In the genomic region with DNA sequence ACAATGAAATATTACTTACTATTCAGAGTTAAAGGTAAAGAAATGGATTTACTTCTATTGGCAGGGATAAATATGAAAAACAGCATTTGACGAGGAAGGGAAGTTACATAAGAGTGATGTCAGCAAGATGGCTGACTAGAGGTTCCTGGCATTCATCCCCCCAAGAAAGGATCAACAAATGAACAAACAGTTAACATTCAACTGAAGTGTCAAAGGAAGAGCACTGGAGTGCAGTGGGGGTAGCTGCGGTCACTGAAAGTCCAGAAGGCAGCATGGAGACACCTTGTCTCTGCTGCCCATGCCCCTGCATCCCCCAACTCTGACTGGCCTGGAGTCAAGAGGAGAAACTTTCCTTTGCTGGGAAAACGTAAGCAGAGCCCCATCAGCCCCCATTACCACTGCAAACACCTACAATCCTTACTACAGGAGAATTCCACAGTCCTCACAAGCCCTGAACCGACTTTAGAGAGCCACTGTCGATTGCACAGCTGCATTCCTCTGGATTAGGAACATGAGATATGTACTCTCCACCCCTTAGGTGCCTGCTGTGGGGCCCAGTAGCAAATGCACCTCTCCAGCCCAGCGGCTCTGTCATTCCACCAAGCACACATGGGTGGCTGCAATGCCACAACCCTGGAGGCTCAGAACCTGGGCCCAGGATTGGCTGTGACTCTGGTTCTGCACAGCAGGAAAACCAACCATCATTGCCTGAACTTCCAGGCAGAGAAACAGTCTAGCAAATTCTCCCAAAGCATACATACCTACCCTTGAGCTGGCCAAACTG, we compare ENCODE assay signal across 19 cellular contexts.
A peak's percentile ranks its signal among the peaks of the same experiment; 100 is the strongest.
DNase-seq lines count a peak whose midpoint lies in the region; ATAC-seq, FAIRE-seq and TF ChIP-seq lines count a peak whose summit lies in the region.
"Had no signal": no experiment of that assay in that cellular context is flagged by ENCODE, and none has a peak within 500 bp of the region (broad histone marks: within the 10 kb centered on the region; RNA-seq: fewer than 3 reads in every experiment).

No MANE protein-coding gene starts in this region.

- H3K4me3 Mint-ChIP-seq in Caco-2 (ENCODE audit: unreplicated experiment) = peak overlapping the region; percentile 8
- no peak overlapping the region for H3K4me3 Mint-ChIP-seq in astrocyte (ENCODE audit: unreplicated experiment)
- H3K4me3 Mint-ChIP-seq in neural progenitor cell = no peak overlapping the region
- H3K4me3 Mint-ChIP-seq: CD4-positive, alpha-beta memory T cell had no signal

- H3K27me3 Mint-ChIP-seq in Caco-2 (ENCODE audit: insufficient read depth, unreplicated experiment) (no peaks in the 10 kb centered on the region), astrocyte (ENCODE audit: low read depth, unreplicated experiment) (no peaks in the 10 kb centered on the region), neural progenitor cell (ENCODE audit: insufficient read depth, low read depth) (peaks cover 2% of the 10 kb centered on the region)

- H3K4me1 Mint-ChIP-seq in Caco-2 (ENCODE audit: low read depth, unreplicated experiment) (no peaks in the 10 kb centered on the region), astrocyte (ENCODE audit: low read depth, unreplicated experiment) (no peaks in the 10 kb centered on the region), neural progenitor cell (no peaks in the 10 kb centered on the region)

- TF ChIP-seq CTCF in Caco-2 (IDR thresholded peaks at IDR 0.05; ENCODE audit: insufficient read depth in 1 of 2, low read depth in 1 of 2, low read length in 1 of 2, severe bottlenecking in 1 of 2, unreplicated experiment in 1 of 2) (no peak), astrocyte (IDR thresholded peaks at IDR 0.05; ENCODE audit: insufficient read depth, low read depth, low read length) (no peak), neural progenitor cell (IDR thresholded peaks at IDR 0.05) (no peak)

- H3K36me3 ChIP-seq in Caco-2 (ENCODE audit: control insufficient read depth, insufficient read depth, low read length) (no peaks in the 10 kb centered on the region), astrocyte (ENCODE audit: insufficient read depth, low read length) (peaks cover 52% of the 10 kb centered on the region), neural progenitor cell (peaks cover 30% of the 10 kb centered on the region)

- peaks cover 44% of the 10 kb centered on the region for H3F3A ChIP-seq in neural progenitor cell (ENCODE audit: low read depth)

- H3K27me3 ChIP-seq in Caco-2 (replicated peaks; ENCODE audit: control insufficient read depth, insufficient read depth, low read length) = no peaks in the 10 kb centered on the region
- no peaks in the 10 kb centered on the region for H3K27me3 ChIP-seq in astrocyte (ENCODE audit: insufficient read depth, low read length)
- H3K27me3 ChIP-seq in neural progenitor cell = no peaks in the 10 kb centered on the region

- H3K9ac ChIP-seq in astrocyte (ENCODE audit: low read length) = no peak overlapping the region
- H3K9ac ChIP-seq in neural progenitor cell = no peak overlapping the region

- no peaks in the 10 kb centered on the region for H3K4me1 ChIP-seq in Caco-2
- H3K4me1 ChIP-seq in astrocyte (ENCODE audit: insufficient read depth, low read length) = no peaks in the 10 kb centered on the region
- H3K4me1 ChIP-seq in neural progenitor cell = peaks cover 7% of the 10 kb centered on the region

- H3K4me3 ChIP-seq in Caco-2 (ENCODE audit: low read depth, low read length) (no peak overlapping the region), astrocyte (ENCODE audit: insufficient read depth, low read depth, low read length) (no peak overlapping the region), neural progenitor cell (no peak overlapping the region)
- H3K4me3 ChIP-seq: GM12878 had no signal

- peaks cover 8% of the 10 kb centered on the region; the same call in 1 of the 2 replicates for H3K9me3 ChIP-seq in Caco-2
- peaks cover 15% of the 10 kb centered on the region for H3K9me3 ChIP-seq in astrocyte (ENCODE audit: insufficient read depth, low read depth, low read length)
- H3K9me3 ChIP-seq in neural progenitor cell (ENCODE audit: low read depth) = peaks cover 17% of the 10 kb centered on the region

- CTCF ChIA-PET in Caco-2 (lab: Charles Lee) = no interaction called here

- intact Hi-C loops in Caco-2 (cut with micrococcal nuclease; ENCODE audit: unreplicated experiment) (no loop called here), left cardiac atrium (cut with DNase I) (no loop called here)

- peaks cover 17% of the 10 kb centered on the region for H4K20me1 ChIP-seq in astrocyte (ENCODE audit: insufficient read depth, low read length)
- no peaks in the 10 kb centered on the region for H4K20me1 ChIP-seq in neural progenitor cell (ENCODE audit: low read depth)

- POLR2A ChIA-PET in Caco-2 (lab: Charles Lee) = no interaction called here

- H3K27ac ChIP-seq in astrocyte (ENCODE audit: low read depth, low read length) = no peak overlapping the region
- H3K27ac ChIP-seq in neural progenitor cell = peak overlapping the region; percentile 30

- no peaks in the 10 kb centered on the region for H3K79me2 ChIP-seq in astrocyte (ENCODE audit: insufficient read depth, low read length)
- no peaks in the 10 kb centered on the region for H3K79me2 ChIP-seq in neural progenitor cell (ENCODE audit: low read depth)

- H2AFZ ChIP-seq in astrocyte (ENCODE audit: low read depth, low read length) (no peak overlapping the region), neural progenitor cell (replicated peaks) (no peak overlapping the region)

- ATAC-seq in left cardiac atrium (peak; percentile 9 to 27), HG03565 (IDR thresholded peaks at IDR 0.05; ENCODE audit: unreplicated experiment) (no peak)
- ATAC-seq: GM12878 had no signal

- DNase-seq in Caco-2 (peak in 1 of 2 experiments; percentile 41), astrocyte (ENCODE audit: low read depth) (no peak), left cardiac atrium (no peak), neural progenitor cell (ENCODE audit: low spot score) (no peak), OCI-M2 (lab: John Stamatoyannopoulos, UW; ENCODE audit: unreplicated experiment) (no peak)
- DNase-seq in activated CD4-positive, alpha-beta T cell treated with anti-CD3 and anti-CD28 coated beads for 48 hours = no peak
- no peak for DNase-seq in activated CD4-positive, CD25-positive, alpha-beta regulatory T cell treated with anti-CD3 and anti-CD28 coated beads, Interleukin-2, amount 50 U/mL, for 72 hours
- DNase-seq: CD4-positive, alpha-beta memory T cell; DMS79 treated with DMSO at 0.1 percent for 48 hours; GDM1; H7; KG1; NCI-H1436 treated with DMSO at 0.1 percent for 48 hours; NCI-H2029 treated with DMSO at 0.1 percent for 48 hours; NCI-H82; SIG-M5 had no signal

- H3K4me2 ChIP-seq in astrocyte (ENCODE audit: low read length) = no peak overlapping the region
- H3K4me2 ChIP-seq in neural progenitor cell = no peak overlapping the region

- H3K36me3 Mint-ChIP-seq in Caco-2 (ENCODE audit: insufficient read depth, unreplicated experiment) (peaks cover 19% of the 10 kb centered on the region), astrocyte (ENCODE audit: low read depth, unreplicated experiment) (peaks cover 21% of the 10 kb centered on the region), neural progenitor cell (peaks cover 59% of the 10 kb centered on the region)

- no TSS peak for BruUV-seq in Caco-2 (replicated peaks; lab: Mats Ljungman, UMichigan)

- no peak for FAIRE-seq in astrocyte (lab: Jason Lieb, UNC)
- FAIRE-seq: GM12878, RCC 7860 had no signal

- peaks cover 29% of the 10 kb centered on the region for H3K9me3 Mint-ChIP-seq in Caco-2 (ENCODE audit: unreplicated experiment)
- peaks cover 8% of the 10 kb centered on the region for H3K9me3 Mint-ChIP-seq in astrocyte (ENCODE audit: unreplicated experiment)
- H3K9me3 Mint-ChIP-seq in neural progenitor cell = peaks cover 44% of the 10 kb centered on the region

- no peak overlapping the region for H3K27ac Mint-ChIP-seq in Caco-2 (ENCODE audit: unreplicated experiment)
- H3K27ac Mint-ChIP-seq in astrocyte (ENCODE audit: unreplicated experiment) = peak overlapping the region; percentile 63
- no peak overlapping the region for H3K27ac Mint-ChIP-seq in neural progenitor cell
- H3K27ac Mint-ChIP-seq: CD4-positive, alpha-beta memory T cell had no signal
